8 cellular contexts compared by ENCODE assay signal in the genomic region with DNA sequence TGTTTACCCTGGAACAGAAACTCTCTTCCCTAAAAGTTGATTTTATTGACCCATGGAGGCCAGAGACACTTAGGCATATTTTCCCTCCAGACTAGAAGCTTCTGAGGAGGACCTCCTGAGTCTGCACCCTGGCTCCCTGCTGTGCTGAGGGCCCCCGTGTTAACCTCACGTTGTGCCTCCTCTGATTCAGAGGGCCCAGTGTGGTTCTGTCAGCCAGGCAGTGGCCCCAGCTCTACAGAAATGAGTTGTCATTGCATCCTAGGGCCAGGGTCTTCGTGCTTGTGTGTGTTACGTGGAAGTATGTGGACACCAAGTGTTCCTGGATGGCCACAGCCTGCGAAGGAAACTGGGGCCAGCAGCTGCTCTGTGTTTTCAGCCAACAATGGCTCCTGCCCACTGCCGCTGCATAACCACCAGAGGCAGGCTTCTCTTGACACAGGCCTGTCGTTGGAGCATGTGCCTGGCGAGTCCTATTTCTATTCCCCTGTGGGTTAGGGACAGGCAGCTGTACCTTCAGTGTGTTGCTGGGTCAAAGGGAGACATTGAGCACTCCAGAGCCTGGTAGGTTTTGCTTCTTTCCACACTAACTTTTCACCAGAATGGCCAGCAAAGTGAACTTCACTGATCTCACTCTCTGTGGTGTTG.
DNase-seq lines count a peak whose midpoint lies in the region; ATAC-seq and TF ChIP-seq lines count a peak whose summit lies in the region.

No MANE protein-coding gene starts in this region.

- POLR2A ChIA-PET in HEK293T (lab: Yijun Ruan, JAX) = no interaction called here

- H3K27ac Mint-ChIP-seq in activated naive CD8-positive, alpha-beta T cell = peak overlapping the region; percentile 100

- H3K4me3 Mint-ChIP-seq in activated naive CD8-positive, alpha-beta T cell = peak overlapping the region; percentile 91

- peaks cover 93% of the 10 kb centered on the region for H3K4me1 Mint-ChIP-seq in activated naive CD8-positive, alpha-beta T cell (ENCODE audit: low read depth)

- CTCF ChIA-PET in HEK293T (lab: Yijun Ruan, JAX) = interaction anchor here (0.9 to 2.4 kb wide), 2 partner anchors 12 to 16 kb away, joined by 3 to 11 read pairs; no protein-coding TSS in a partner anchor

- DNase-seq in HuH-7 (ENCODE audit: low spot score) (peak; percentile 40), hippocampal formation (lab: John Stamatoyannopoulos, UW) (peak; percentile 49 to 61), HEK293T (ENCODE audit: extremely low spot score) (no peak), DMS53 treated with DMSO at 0.1 percent for 48 hours (lab: John Stamatoyannopoulos, UW; ENCODE audit: unreplicated experiment) (no peak)
- DNase-seq in stimulated activated CD4-positive, alpha-beta T cell treated with anti-CD3 and anti-CD28 coated beads, Interleukin-15, amount 100 ng/mL, for 48 hours (ENCODE audit: low read depth in 2 of 2) = peak; percentile 62 to 63

- H3K27me3 Mint-ChIP-seq in activated naive CD8-positive, alpha-beta T cell = no peaks in the 10 kb centered on the region

- H3K36me3 Mint-ChIP-seq in activated naive CD8-positive, alpha-beta T cell = peaks cover 11% of the 10 kb centered on the region

- H3K9me3 Mint-ChIP-seq in activated naive CD8-positive, alpha-beta T cell (ENCODE audit: low read depth) = no peaks in the 10 kb centered on the region

- ATAC-seq in GM21717 (IDR thresholded peaks at IDR 0.05; ENCODE audit: unreplicated experiment) = no peak
- no peak for ATAC-seq in HG03469 (IDR thresholded peaks at IDR 0.05; ENCODE audit: unreplicated experiment)

TF ChIP-seq in HEK293T, 16 proteins besides CTCF, POLR2A, EP300 and RAD21:
- TF ChIP-seq FOXA1 (IDR thresholded peaks at IDR 0.05) (no peak), LEF1 (IDR thresholded peaks at IDR 0.05; ENCODE audit: borderline replicate concordance) (no peak), ARNT (IDR thresholded peaks at IDR 0.05) (no peak), NFRKB (IDR thresholded peaks at IDR 0.05) (no peak), L3MBTL2 (conservative IDR thresholded peaks at IDR 0.05) (no peak), FOXM1 (IDR thresholded peaks at IDR 0.05; ENCODE audit: borderline replicate concordance) (no peak), SUZ12 (IDR thresholded peaks at IDR 0.05) (no peak), HDGF (IDR thresholded peaks at IDR 0.05; ENCODE audit: borderline replicate concordance) (no peak), TARDBP (IDR thresholded peaks at IDR 0.05) (no peak)
- TF ChIP-seq, protein P1, sequence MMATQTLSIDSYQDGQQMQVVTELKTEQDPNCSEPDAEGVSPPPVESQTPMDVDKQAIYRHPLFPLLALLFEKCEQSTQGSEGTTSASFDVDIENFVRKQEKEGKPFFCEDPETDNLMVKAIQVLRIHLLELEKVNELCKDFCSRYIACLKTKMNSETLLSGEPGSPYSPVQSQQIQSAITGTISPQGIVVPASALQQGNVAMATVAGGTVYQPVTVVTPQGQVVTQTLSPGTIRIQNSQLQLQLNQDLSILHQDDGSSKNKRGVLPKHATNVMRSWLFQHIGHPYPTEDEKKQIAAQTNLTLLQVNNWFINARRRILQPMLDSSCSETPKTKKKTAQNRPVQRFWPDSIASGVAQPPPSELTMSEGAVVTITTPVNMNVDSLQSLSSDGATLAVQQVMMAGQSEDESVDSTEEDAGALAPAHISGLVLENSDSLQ (IDR thresholded peaks at IDR 0.05) = no peak

Comparison
In these comparisons a context has a peak if more than half of its experiments do, and no peak if none do; other contexts are left out.
1. DNase-seq: peak in HuH-7 (single experiment), hippocampal formation (2 of 2) and stimulated activated CD4-positive, alpha-beta T cell treated with anti-CD3 and anti-CD28 coated beads, Interleukin-15, amount 100 ng/mL, for 48 hours (2 of 2); none in HEK293T (single experiment) and DMS53 treated with DMSO at 0.1 percent for 48 hours (single experiment).